Comparison of ENCODE assay signal across 17 cellular contexts in genomic region chr6:21539621-21540100, GRCh38. TPM values are rescaled to one million over a fixed set of nuclear protein-coding genes. Genes with fewer than 3 reads are reported as not detected.
DNase-seq lines count a peak whose midpoint lies in the region; FAIRE-seq and TF ChIP-seq lines count a peak whose summit lies in the region.
"Had no signal": no experiment of that assay in that cellular context is flagged by ENCODE, and none has a peak within 500 bp of the region (broad histone marks: within the 10 kb centered on the region; RNA-seq: fewer than 3 reads in every experiment).

No MANE protein-coding gene starts in this region.

- H3K9me3 ChIP-seq in endodermal cell (ENCODE audit: control insufficient read depth, low read length): peaks cover under 1% of the 10 kb centered on the region

- peak; percentile 96 for FAIRE-seq in D721Med (lab: Jason Lieb, UNC)
- FAIRE-seq: HepG2, HTR-8/SVneo, K562 had no signal

- H3K4me3 Mint-ChIP-seq in endodermal cell (no peak overlapping the region), progenitor cell of endocrine pancreas (ENCODE audit: low read depth) (no peak overlapping the region), glutamatergic neuron (ENCODE audit: unreplicated experiment) (no peak overlapping the region)
- H3K4me3 Mint-ChIP-seq: CD4-positive, CD25-positive, alpha-beta regulatory T cell; HFFc6 had no signal

- no peaks in the 10 kb centered on the region for H3K36me3 ChIP-seq in endodermal cell (ENCODE audit: control insufficient read depth, insufficient read depth, low read length)
- H3K36me3 ChIP-seq: BLaER1 treated with 17β-estradiol and CSF1 and Interleukin-3, amounts not matched to agents 10 nM and 100 nM had no signal

- WGBS in endodermal cell (ENCODE audit: insufficient coverage in 1 of 2, insufficient read length in 1 of 2), 2 experiments: 27 to 67% methylated on average over 2 to 4 of the region's 4 CpGs

- no peak overlapping the region for H3K9ac ChIP-seq in endodermal cell (ENCODE audit: extremely low read depth, low read length, poor library complexity, severe bottlenecking)
- H3K9ac ChIP-seq: BLaER1 treated with 17β-estradiol and CSF1 and Interleukin-3, amounts not matched to agents 10 nM and 100 nM had no signal

- H3K9me3 Mint-ChIP-seq in endodermal cell (peaks cover 17% of the 10 kb centered on the region), progenitor cell of endocrine pancreas (ENCODE audit: low read depth) (peaks cover 4% of the 10 kb centered on the region), glutamatergic neuron (ENCODE audit: unreplicated experiment) (peaks cover 1% of the 10 kb centered on the region)

- H3K27me3 ChIP-seq in endodermal cell (ENCODE audit: control insufficient read depth, insufficient read depth, low read length, poor library complexity, severe bottlenecking): peaks cover 40% of the 10 kb centered on the region
- H3K27me3 ChIP-seq: BLaER1 treated with 17β-estradiol and CSF1 and Interleukin-3, amounts not matched to agents 10 nM and 100 nM had no signal

- DNase-seq in D721Med (ENCODE audit: insufficient read length, low spot score): peak; percentile 60
- peak; percentile 94 for DNase-seq in NCI-H526 (lab: John Stamatoyannopoulos, UW)
- DNase-seq in endodermal cell: peak; percentile 71
- DNase-seq in progenitor cell of endocrine pancreas (ENCODE audit: low spot score, unreplicated experiment): no peak
- no peak for DNase-seq in NCI-H69 (lab: John Stamatoyannopoulos, UW)
- no peak for DNase-seq in OCI-M2 (lab: John Stamatoyannopoulos, UW; ENCODE audit: unreplicated experiment)
- DNase-seq in glutamatergic neuron: no peak
- DNase-seq: ACHN; CD4-positive, CD25-positive, alpha-beta regulatory T cell; DND-41; GF-D8; HCEC 1CT; HFFc6 had no signal

- H3K27ac Mint-ChIP-seq in endodermal cell (peak overlapping the region; percentile 46), progenitor cell of endocrine pancreas (peak overlapping the region; percentile 51), glutamatergic neuron (ENCODE audit: unreplicated experiment) (no peak overlapping the region)
- H3K27ac Mint-ChIP-seq: CD4-positive, CD25-positive, alpha-beta regulatory T cell; HFFc6 had no signal

- peaks cover 3% of the 10 kb centered on the region for H3K36me3 Mint-ChIP-seq in endodermal cell (ENCODE audit: low read depth)
- peaks cover 2% of the 10 kb centered on the region for H3K36me3 Mint-ChIP-seq in progenitor cell of endocrine pancreas (ENCODE audit: insufficient read depth)
- H3K36me3 Mint-ChIP-seq in glutamatergic neuron (ENCODE audit: unreplicated experiment): peaks cover 5% of the 10 kb centered on the region
- H3K36me3 Mint-ChIP-seq: CD4-positive, CD25-positive, alpha-beta regulatory T cell had no signal

- peaks cover 3% of the 10 kb centered on the region for H3K4me1 ChIP-seq in endodermal cell (ENCODE audit: control insufficient read depth, insufficient read depth, low read length)
- H3K4me1 ChIP-seq: BLaER1 treated with 17β-estradiol and CSF1 and Interleukin-3, amounts not matched to agents 10 nM and 100 nM had no signal

- H3K4me1 Mint-ChIP-seq in endodermal cell (peaks cover 24% of the 10 kb centered on the region), progenitor cell of endocrine pancreas (ENCODE audit: low read depth) (peaks cover 34% of the 10 kb centered on the region), glutamatergic neuron (ENCODE audit: low read depth, unreplicated experiment) (no peaks in the 10 kb centered on the region)
- H3K4me1 Mint-ChIP-seq: CD4-positive, CD25-positive, alpha-beta regulatory T cell had no signal

- no peak overlapping the region for H3K4me3 ChIP-seq in endodermal cell (ENCODE audit: low read length)
- H3K4me3 ChIP-seq: BLaER1 treated with 17β-estradiol and CSF1 and Interleukin-3, amounts not matched to agents 10 nM and 100 nM; K562 had no signal

- H3K27me3 Mint-ChIP-seq in endodermal cell (ENCODE audit: insufficient read depth): peaks cover 57% of the 10 kb centered on the region
- H3K27me3 Mint-ChIP-seq in progenitor cell of endocrine pancreas: no peaks in the 10 kb centered on the region
- H3K27me3 Mint-ChIP-seq in glutamatergic neuron (ENCODE audit: unreplicated experiment): peaks cover under 1% of the 10 kb centered on the region

- no peak for TF ChIP-seq CTCF in D721Med (IDR thresholded peaks at IDR 0.05; ENCODE audit: insufficient read depth, missing control alignments)
- no peak for TF ChIP-seq CTCF in endodermal cell (conservative IDR thresholded peaks at IDR 0.05)
- no peak for TF ChIP-seq CTCF in progenitor cell of endocrine pancreas (IDR thresholded peaks at IDR 0.05; ENCODE audit: unreplicated experiment)
- no peak for TF ChIP-seq CTCF in glutamatergic neuron (IDR thresholded peaks at IDR 0.05; ENCODE audit: partially characterized antibody, unreplicated experiment)

- H3K27ac ChIP-seq in endodermal cell (ENCODE audit: low read depth, low read length): no peak overlapping the region
- H3K27ac ChIP-seq: BLaER1 treated with 17β-estradiol and CSF1 and Interleukin-3, amounts not matched to agents 10 nM and 100 nM had no signal

RNA-seq across cellular contexts. Expression of gene SOX4, which starts 53.9 kb away (rescaled TPM):
- total RNA-seq in endodermal cell (10 to 100 TPM; 95.9 to 96.7 TPM), progenitor cell of endocrine pancreas (274 and 293 TPM in 2 replicates), glutamatergic neuron (ENCODE audit: unreplicated experiment) (269 TPM)
- 130 TPM for polyA plus RNA-seq in endodermal cell (2013, experiment 1 of 2)
- 129 TPM for polyA plus RNA-seq in endodermal cell (2013, experiment 2 of 2)

Comparison
In these comparisons a context has a peak if more than half of its experiments do, and no peak if none do; other contexts are left out.
1. DNase-seq: peak in D721Med (single experiment), NCI-H526 (2 of 2) and endodermal cell (single experiment); none in progenitor cell of endocrine pancreas (single experiment), NCI-H69 (single experiment), OCI-M2 (single experiment) and glutamatergic neuron (single experiment).